In genomic region chr5:131256507-131256823, GRCh38 we compare ENCODE assay signal across 1 cellular context.
TF ChIP-seq lines count a peak whose summit lies in the region.

No MANE protein-coding gene starts in this region.

TF ChIP-seq in HCT116, 20 proteins besides CTCF, POLR2A, EP300 and RAD21 (continued from another document):
- TF ChIP-seq ZBTB33 (IDR thresholded peaks at IDR 0.05; ENCODE audit: extremely low read depth, insufficient replicate concordance, low read length) = no peak
- no peak for TF ChIP-seq EGR1 (IDR thresholded peaks at IDR 0.05; ENCODE audit: low read depth)
- TF ChIP-seq EZH2phosphoT487 (IDR thresholded peaks at IDR 0.05; ENCODE audit: borderline replicate concordance) = no peak
- TF ChIP-seq ZNF274 (IDR thresholded peaks at IDR 0.05; ENCODE audit: low read depth, low read length) = no peak
TF ChIP-seq in HCT116: peak in this region for 0.
